ENCODE assay signal across 26 cellular contexts in the genomic region with DNA sequence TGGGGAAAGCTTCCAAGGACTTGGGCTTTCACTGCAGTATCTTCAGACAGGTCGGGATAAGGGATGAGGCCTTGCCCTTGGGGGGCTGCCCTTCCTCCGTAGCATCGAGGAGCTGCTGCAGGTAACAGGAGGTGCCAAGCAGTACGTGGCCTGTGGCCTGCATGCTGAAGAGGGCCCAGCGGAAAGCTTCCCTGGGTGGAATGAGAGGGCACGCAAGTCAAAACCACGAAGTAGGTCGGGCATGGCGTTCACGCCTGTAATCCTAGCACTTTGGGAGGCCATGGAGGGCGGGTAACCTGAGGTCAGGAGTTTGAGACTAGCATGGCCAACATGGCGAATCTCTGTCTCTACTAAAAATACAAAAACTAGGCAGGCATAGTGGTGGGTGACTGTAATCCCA. TPM values are rescaled to one million over a fixed set of nuclear protein-coding genes. Genes with fewer than 3 reads are reported as not detected.
"Had no signal": no experiment of that assay in that cellular context is flagged by ENCODE, and none has a peak within 500 bp of the region (broad histone marks: within the 10 kb centered on the region; RNA-seq: fewer than 3 reads in every experiment).

No MANE protein-coding gene starts in this region.

- H3K27ac Mint-ChIP-seq: activated CD4-positive, alpha-beta T cell treated with anti-CD3 and anti-CD28 coated beads, Interleukin-2, amount 10 ng/mL, durations not matched to agents 24 days and 14 days; activated CD8-positive, alpha-beta T cell treated with anti-CD3 and anti-CD28 coated beads, Interleukin-2, amount 10 ng/mL, durations not matched to agents 7 days and 5 days; activated naive CD4-positive, alpha-beta T cell treated with anti-CD3 and anti-CD28 coated beads, Interleukin-2, amount 50 U/mL, for 24 hours had no signal

- H3K9me3 ChIP-seq: body of pancreas, gastrocnemius medialis, neutrophil, right atrium auricular region had no signal

- ATAC-seq: activated CD8-positive, alpha-beta T cell treated with anti-CD3 and anti-CD28 coated beads, Interleukin-2, amount 10 ng/mL, durations not matched to agents 7 days and 5 days; body of pancreas; left colon; naive thymus-derived CD8-positive, alpha-beta T cell had no signal

- H3K27me3 ChIP-seq: body of pancreas, gastrocnemius medialis, neutrophil, right atrium auricular region had no signal

- H3K36me3 ChIP-seq: gastrocnemius medialis, neutrophil, right atrium auricular region had no signal

- H3K27ac ChIP-seq: body of pancreas, gastrocnemius medialis, neutrophil, right atrium auricular region, skin epidermis had no signal

- H3K4me3 Mint-ChIP-seq: activated CD4-positive, alpha-beta T cell treated with anti-CD3 and anti-CD28 coated beads, Interleukin-2, amount 10 ng/mL, durations not matched to agents 24 days and 14 days; activated CD8-positive, alpha-beta T cell treated with anti-CD3 and anti-CD28 coated beads, Interleukin-2, amount 10 ng/mL, durations not matched to agents 7 days and 5 days; activated naive CD4-positive, alpha-beta T cell treated with anti-CD3 and anti-CD28 coated beads, Interleukin-2, amount 50 U/mL, for 24 hours; central memory CD8-positive, alpha-beta T cell; naive thymus-derived CD8-positive, alpha-beta T cell had no signal

- H3K4me3 ChIP-seq: body of pancreas, gastrocnemius medialis, lung, right atrium auricular region, skin epidermis had no signal

- H3K9me3 Mint-ChIP-seq: activated CD4-positive, alpha-beta T cell treated with anti-CD3 and anti-CD28 coated beads, Interleukin-2, amount 10 ng/mL, durations not matched to agents 24 days and 14 days; activated naive CD4-positive, alpha-beta T cell treated with anti-CD3 and anti-CD28 coated beads, Interleukin-2, amount 50 U/mL, for 24 hours; central memory CD8-positive, alpha-beta T cell; naive thymus-derived CD8-positive, alpha-beta T cell had no signal

- DNase-seq: activated CD4-positive, alpha-beta T cell treated with anti-CD3 and anti-CD28 coated beads, Interleukin-2, amount 10 ng/mL, durations not matched to agents 24 days and 14 days; activated CD4-positive, CD25-positive, alpha-beta regulatory T cell; activated CD8-positive, alpha-beta memory T cell treated with anti-CD3 and anti-CD28 coated beads, Interleukin-2, amount 50 U/mL, for 4 hours; activated CD8-positive, alpha-beta T cell treated with anti-CD3 and anti-CD28 coated beads, Interleukin-2, amount 10 ng/mL, durations not matched to agents 7 days and 5 days; activated effector memory CD4-positive, alpha-beta T cell treated with anti-CD3 and anti-CD28 coated beads, Interleukin-2, amount 50 U/mL, for 16 hours; activated T-cell treated with anti-CD3 and anti-CD28 coated beads, Interleukin-2, amount 50 U/mL, for 48 hours; amniotic stem cell; body of pancreas; effector CD8-positive, alpha-beta T cell; naive thymus-derived CD8-positive, alpha-beta T cell; stimulated activated CD4-positive, alpha-beta T cell treated with anti-CD3 and anti-CD28 coated beads, Interleukin-4, amount 100 ng/mL, for 24 hours; stimulated activated naive CD4-positive, alpha-beta T cell; SW 1271 had no signal

- H3K36me3 Mint-ChIP-seq: activated naive CD4-positive, alpha-beta T cell treated with anti-CD3 and anti-CD28 coated beads, Interleukin-2, amount 50 U/mL, for 24 hours; naive thymus-derived CD8-positive, alpha-beta T cell had no signal

- H3K4me1 Mint-ChIP-seq: activated naive CD4-positive, alpha-beta T cell treated with anti-CD3 and anti-CD28 coated beads, Interleukin-2, amount 50 U/mL, for 24 hours; central memory CD8-positive, alpha-beta T cell had no signal

RNA-seq across cellular contexts. Expression of a gene that starts 12.9 kb away (rescaled TPM):
- total RNA-seq: activated CD4-positive, alpha-beta T cell treated with anti-CD3 and anti-CD28 coated beads, Interleukin-2, amount 10 ng/mL, durations not matched to agents 24 days and 14 days; activated CD8-positive, alpha-beta T cell treated with anti-CD3 and anti-CD28 coated beads, Interleukin-2, amount 10 ng/mL, durations not matched to agents 7 days and 5 days; endothelial cell of umbilical vein; lung; mononuclear cell; T-helper 2 cell treated with Interferon-gamma antibody and Interleukin-4, amounts not matched to agents 100 ng/mL and 5 ng/mL, for 36 hours; temporal lobe; urinary bladder had no signal
